5 cellular contexts compared by ENCODE assay signal in the genomic region with DNA sequence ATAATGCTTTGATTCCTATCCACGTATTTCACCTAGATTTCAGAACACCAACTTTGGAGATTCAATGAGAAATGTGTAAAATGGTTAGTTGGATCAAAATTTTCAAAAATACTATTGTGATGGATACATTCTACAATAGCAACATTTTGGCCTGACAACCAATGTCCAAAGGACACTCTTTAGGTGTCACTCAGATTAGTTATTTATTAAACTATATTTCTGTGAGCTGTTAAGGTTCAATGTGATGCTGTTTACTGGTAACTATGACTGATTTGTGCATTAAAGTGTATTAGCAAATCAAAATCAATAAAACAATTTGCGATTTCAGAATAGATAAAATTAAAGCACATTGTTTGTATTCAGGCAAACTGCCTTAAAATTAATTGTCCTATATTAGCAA.
"Had no signal": no experiment of that assay in that cellular context is flagged by ENCODE, and none has a peak within 500 bp of the region (broad histone marks: within the 10 kb centered on the region; RNA-seq: fewer than 3 reads in every experiment).

No MANE protein-coding gene starts in this region.

- H3K4me3 ChIP-seq: K562 had no signal

- H3K27ac ChIP-seq: HL-60 had no signal

- DNase-seq: IMR-90, KBM-7 had no signal

- ATAC-seq: K562 had no signal

- FAIRE-seq: HTR-8/SVneo, K562 had no signal
